ENCODE assay signal across 13 cellular contexts in genomic region chr17:50604470-50604869, GRCh38. TPM values are rescaled to one million over a fixed set of nuclear protein-coding genes. Genes with fewer than 3 reads are reported as not detected.
A peak's percentile ranks its signal among the peaks of the same experiment; 100 is the strongest.
DNase-seq lines count a peak whose midpoint lies in the region; ATAC-seq and TF ChIP-seq lines count a peak whose summit lies in the region.
"Had no signal": no experiment of that assay in that cellular context is flagged by ENCODE, and none has a peak within 500 bp of the region (broad histone marks: within the 10 kb centered on the region; RNA-seq: fewer than 3 reads in every experiment).

No MANE protein-coding gene starts in this region.

- H3K9me3 ChIP-seq in DND-41 (ENCODE audit: insufficient read depth, low read length, severe bottlenecking) (no peaks in the 10 kb centered on the region), NT2/D1 (ENCODE audit: insufficient read depth, low read length) (no peaks in the 10 kb centered on the region)

- H4K20me1 ChIP-seq in DND-41 (ENCODE audit: insufficient read depth, low read length) = no peaks in the 10 kb centered on the region

- no peak overlapping the region for H3K9ac ChIP-seq in DND-41 (ENCODE audit: low read depth, low read length)
- peak overlapping the region; percentile 14 for H3K9ac ChIP-seq in NT2/D1 (ENCODE audit: insufficient read length, low read depth)

- ATAC-seq in DND-41 (ENCODE audit: insufficient read depth, low read depth) (peak; percentile 68), GM21576 (IDR thresholded peaks at IDR 0.05; ENCODE audit: unreplicated experiment) (no peak), GM21619 (IDR thresholded peaks at IDR 0.05; ENCODE audit: unreplicated experiment) (no peak)
- ATAC-seq: activated T-helper 17 cell treated with anti-CD3 and anti-CD28 coated beads, Interleukin-2, amount 50 U/mL, for 72 hours had no signal

- H3K27me3 ChIP-seq in DND-41 (ENCODE audit: insufficient read depth, low read length, poor library complexity) = peaks cover 12% of the 10 kb centered on the region
- H3K27me3 ChIP-seq in NT2/D1 (ENCODE audit: insufficient read depth, insufficient read length) = no peaks in the 10 kb centered on the region

- H3K4me3 ChIP-seq in DND-41 (ENCODE audit: low read depth in 1 of 2, low read length in 2 of 2) = no peak overlapping the region
- H3K4me3 ChIP-seq in NT2/D1 (ENCODE audit: insufficient read length, low read depth) = no peak overlapping the region
- no peak overlapping the region for H3K4me3 ChIP-seq in fibroblast of villous mesenchyme (ENCODE audit: low read depth, low read length)

- TF ChIP-seq CTCF in DND-41 (IDR thresholded peaks at IDR 0.05; ENCODE audit: borderline replicate concordance, extremely low read depth, low read length, poor library complexity, severe bottlenecking) (no peak), fibroblast of villous mesenchyme (IDR thresholded peaks at IDR 0.05; ENCODE audit: insufficient read depth, low read depth, low read length) (no peak)

- no peaks in the 10 kb centered on the region for H3K4me1 ChIP-seq in DND-41 (ENCODE audit: insufficient read depth, low read length)
- H3K4me1 ChIP-seq in NT2/D1 (ENCODE audit: insufficient read depth, insufficient read length) = peaks cover 31% of the 10 kb centered on the region

- H3K27ac ChIP-seq in DND-41 (ENCODE audit: low read length) = no peak overlapping the region
- H3K27ac ChIP-seq: epithelial cell of prostate had no signal

- DNase-seq in DND-41 (peak; percentile 33), NT2/D1 (ENCODE audit: low read depth, low spot score) (no peak), fibroblast of villous mesenchyme (ENCODE audit: low read depth) (peak; percentile 68), retina (peak; percentile 45), NAMALWA (ENCODE audit: low spot score) (no peak)
- DNase-seq in activated CD4-positive, CD25-positive, alpha-beta regulatory T cell (lab: John Stamatoyannopoulos, UW) = no peak
- DNase-seq: CD4-positive, alpha-beta T cell; naive B cell; NCI-H1436 treated with DMSO at 0.1 percent for 48 hours had no signal

- H3K36me3 ChIP-seq in DND-41 (ENCODE audit: insufficient read depth, low read length) (no peaks in the 10 kb centered on the region), NT2/D1 (ENCODE audit: insufficient read depth, insufficient read length, low read length) (no peaks in the 10 kb centered on the region)

- no peaks in the 10 kb centered on the region for H3K79me2 ChIP-seq in DND-41 (ENCODE audit: insufficient read depth, low read length)

- no peak overlapping the region for H3K4me2 ChIP-seq in DND-41 (ENCODE audit: insufficient read depth, low read length)

- no peak overlapping the region for H2AFZ ChIP-seq in DND-41 (ENCODE audit: low read depth, low read length)

RNA-seq across cellular contexts. Expression of gene ABCC3, which starts 30.2 kb away (rescaled TPM):
- 14.5 and 39.3 TPM in 2 replicates for total RNA-seq in fibroblast of villous mesenchyme

RNA-seq across cellular contexts. Expression of gene CACNA1G, which starts 44.0 kb away (rescaled TPM):
- total RNA-seq in fibroblast of villous mesenchyme = under 0.01 and 0.43 TPM in 2 replicates
- total RNA-seq: CD4-positive, alpha-beta T cell had no signal

RNA-seq across cellular contexts. Expression of gene SPATA20, which starts 57.5 kb away (rescaled TPM):
- 102 and 109 TPM in 2 replicates for total RNA-seq in fibroblast of villous mesenchyme

Comparison
In these comparisons a context has a peak if more than half of its experiments do, and no peak if none do; other contexts are left out.
1. DNase-seq: peak in DND-41 (single experiment), fibroblast of villous mesenchyme (single experiment) and retina (single experiment); none in NT2/D1 (single experiment), NAMALWA (single experiment) and activated CD4-positive, CD25-positive, alpha-beta regulatory T cell (0 of 4).